In genomic region chr2:205972113-205972512, GRCh38 we compare ENCODE assay signal across 2 cellular contexts.
TF ChIP-seq lines count a peak whose summit lies in the region.

No MANE protein-coding gene starts in this region.

TF ChIP-seq in H1, 55 proteins besides CTCF, POLR2A, EP300 and RAD21:
- no peak for TF ChIP-seq EGR1 (IDR thresholded peaks at IDR 0.05; ENCODE audit: borderline replicate concordance, low read depth, low read length)
TF ChIP-seq in H1: peak in this region for 0.

TF ChIP-seq in GM12891, 5 proteins besides CTCF, POLR2A, EP300 and RAD21:
- TF ChIP-seq SPI1 (IDR thresholded peaks at IDR 0.05; ENCODE audit: low read depth, low read length) (no peak), POLR2AphosphoS5 (IDR thresholded peaks at IDR 0.05; ENCODE audit: low read depth, low read length) (no peak), TAF1 (IDR thresholded peaks at IDR 0.05; ENCODE audit: low read depth, low read length) (no peak), PAX5 (IDR thresholded peaks at IDR 0.05; ENCODE audit: insufficient read depth, low read length, severe bottlenecking) (no peak), POU2F2 (IDR thresholded peaks at IDR 0.05; ENCODE audit: low read depth, low read length) (no peak)
